16 cellular contexts compared by ENCODE assay signal in genomic region chr22:20093437-20093836, GRCh38. TPM values are rescaled to one million over a fixed set of nuclear protein-coding genes. Genes with fewer than 3 reads are reported as not detected.
A peak's percentile ranks its signal among the peaks of the same experiment; 100 is the strongest.
DNase-seq lines count a peak whose midpoint lies in the region; ATAC-seq, FAIRE-seq and TF ChIP-seq lines count a peak whose summit lies in the region.
"Had no signal": no experiment of that assay in that cellular context is flagged by ENCODE, and none has a peak within 500 bp of the region (broad histone marks: within the 10 kb centered on the region; RNA-seq: fewer than 3 reads in every experiment).

No MANE protein-coding gene starts in this region.

- TF ChIP-seq POLR2A in HepG2 (IDR thresholded peaks at IDR 0.05; ENCODE audit: insufficient read depth in 1 of 2, low read depth in 2 of 2, low read length in 2 of 2): no peak

- H2AFZ ChIP-seq in HepG2 (ENCODE audit: low read length): no peak overlapping the region
- H2AFZ ChIP-seq: PC-9 had no signal

- no peaks in the 10 kb centered on the region for H3K27me3 ChIP-seq in HepG2 (ENCODE audit: control insufficient read depth in 1 of 2, insufficient read depth in 2 of 2, low read length in 2 of 2)
- no peaks in the 10 kb centered on the region for H3K27me3 ChIP-seq in thoracic aorta (replicated peaks; ENCODE audit: insufficient read depth)

- H3K4me1 ChIP-seq in HepG2 (ENCODE audit: insufficient read depth, low read length): no peaks in the 10 kb centered on the region
- peaks cover 4 to 19% of the 10 kb centered on the region in 2 donors for H3K4me1 ChIP-seq in thoracic aorta (ENCODE audit: control insufficient read depth in 1 of 2, low read depth in 2 of 2)

- in situ Hi-C loops in HepG2 (cut with HindIII; ENCODE audit: extremely low pct_ligation_motif_present, low pct_unique_long_range_greater_than_20kb): no loop called here

- TF ChIP-seq RAD21 in HepG2 (CRISPR knock-in tag; IDR thresholded peaks at IDR 0.05): no peak

- DNase-seq in HepG2 (ENCODE audit: low spot score) (no peak), thoracic aorta (ENCODE audit: low spot score) (peak; percentile 60)
- no peak for DNase-seq in stimulated activated CD4-positive, alpha-beta T cell treated with anti-CD3 and anti-CD28 coated beads, Interleukin-4, amount 100 ng/mL, for 4 hours
- DNase-seq: activated CD4-positive, CD25-positive, alpha-beta regulatory T cell treated with anti-CD3 and anti-CD28 coated beads, Interleukin-2, amount 50 U/mL, for 72 hours; effector CD8-positive, alpha-beta T cell; naive thymus-derived CD8-positive, alpha-beta T cell; NCI-H1105 treated with DMSO at 0.1 percent for 48 hours; PC-9 had no signal

- FAIRE-seq in HepG2 (lab: Jason Lieb, UNC): no peak
- FAIRE-seq: frontal cortex, islet of Langerhans had no signal

- peak; percentile 30; the same call in 1 of the 3 replicates for ATAC-seq in HepG2
- peak; percentile 91 for ATAC-seq in thoracic aorta (ENCODE audit: insufficient number of reproducible peaks, low FRiP score, low read depth)
- ATAC-seq in HG02642 (IDR thresholded peaks at IDR 0.05; ENCODE audit: poor library complexity, unreplicated experiment): no peak
- ATAC-seq: naive thymus-derived CD8-positive, alpha-beta T cell had no signal

- whole genome bisulfite sequencing in HepG2 (ENCODE audit: low lambda C conversion rate): 92% methylated on average over 5 of the region's 7 CpGs

- H4K20me1 ChIP-seq in HepG2 (ENCODE audit: insufficient read depth, low read length): no peaks in the 10 kb centered on the region

- H3K4me2 ChIP-seq in HepG2 (ENCODE audit: low read depth, low read length): no peak overlapping the region
- H3K4me2 ChIP-seq: PC-9, smooth muscle cell had no signal

- no peak overlapping the region for H3K9ac ChIP-seq in HepG2 (ENCODE audit: insufficient read depth, low read depth, low read length)

- CTCF ChIA-PET in HepG2 (lab: Yijun Ruan, JAX; ENCODE audit: low intra/inter-chr PET ratio, low total read pairs): no interaction called here

- intact Hi-C loops in HepG2 (cut with micrococcal nuclease; ENCODE audit: unreplicated experiment): no loop called here

- no peaks in the 10 kb centered on the region for H3K9me3 ChIP-seq in HepG2 (ENCODE audit: low read length)
- H3K9me3 ChIP-seq in thoracic aorta: no peaks in the 10 kb centered on the region

- TF ChIP-seq EP300 in HepG2 (IDR thresholded peaks at IDR 0.05; ENCODE audit: low read depth in 2 of 2, low read length in 2 of 2): no peak
- no peak for TF ChIP-seq EP300 in HepG2 (CRISPR knock-in tag; IDR thresholded peaks at IDR 0.05; ENCODE audit: borderline replicate concordance)

- peaks cover 8% of the 10 kb centered on the region for H3K79me2 ChIP-seq in HepG2 (ENCODE audit: insufficient read depth, low read length)

- H3K4me3 ChIP-seq in HepG2 (replicated peaks in 1 of 3; ENCODE audit: insufficient read depth in 1 of 3, low read depth in 2 of 3, low read length in 3 of 3) (no peak overlapping the region), thoracic aorta (no peak overlapping the region)
- H3K4me3 ChIP-seq: PC-9, smooth muscle cell had no signal

- H3K36me3 ChIP-seq in HepG2 (replicated peaks in 1 of 2; ENCODE audit: control insufficient read depth in 1 of 2, insufficient read depth in 2 of 2, low read length in 2 of 2): peaks cover 47 to 93% of the 10 kb centered on the region in 2 experiments
- H3K36me3 ChIP-seq in thoracic aorta: peaks cover 66% of the 10 kb centered on the region

- H3K27ac ChIP-seq in cingulate gyrus (ENCODE audit: low read depth, low read length) (peak overlapping the region; percentile 34), HepG2 (ENCODE audit: extremely low read length, insufficient read depth, low read length) (no peak overlapping the region), thoracic aorta (peak overlapping the region; percentile 11 to 44)
- H3K27ac ChIP-seq: PC-9 had no signal

- BruUV-seq in HepG2 (replicated peaks; lab: Mats Ljungman, UMichigan): no TSS peak

- POLR2A ChIA-PET in HepG2 (lab: Yijun Ruan, JAX): no interaction called here

- TF ChIP-seq CTCF in HepG2 (CRISPR knock-in tag; IDR thresholded peaks at IDR 0.05): no peak
- TF ChIP-seq CTCF in thoracic aorta (IDR thresholded peaks at IDR 0.05): no peak

RNA-seq across cellular contexts. Expression of gene DGCR8, which starts 13.4 kb away (rescaled TPM):
- total RNA-seq in HepG2 (2016; rRNA removed; fragmentation: Illumina TruSeq; extraction: Trizol) (14.8 and 23.2 TPM in 2 replicates), thoracic aorta (10 to 100 TPM; 23.7 to 47.3 TPM)
- total RNA-seq in HepG2 (2016; cell fraction: cytosol; rRNA removed; fragmentation: Illumina TruSeq; extraction: Trizol; ENCODE audit: low read depth): 6.6 and 9.7 TPM in 2 replicates
- total RNA-seq in HepG2 (2016; cell fraction: insoluble cytoplasmic fraction; rRNA removed; fragmentation: Illumina TruSeq; extraction: Trizol): 12.0 and 23.2 TPM in 2 replicates
- total RNA-seq in HepG2 (2016; cell fraction: membrane; rRNA removed; fragmentation: Illumina TruSeq; extraction: Trizol): 9.0 and 9.2 TPM in 2 replicates
- total RNA-seq in HepG2 (2016; cell fraction: nucleus; rRNA removed; fragmentation: Illumina TruSeq; extraction: Trizol): 31.9 and 36.2 TPM in 2 replicates
- 10.2 and 14.6 TPM in 2 replicates for polyA plus RNA-seq in HepG2 (2011; rRNA removed)
- 5.7 and 6.4 TPM in 2 replicates for polyA plus RNA-seq in HepG2 (2011; cell fraction: cytosol; rRNA removed)
- polyA plus RNA-seq in HepG2 (2011; cell fraction: nucleus; rRNA removed): 78.1 and 81.2 TPM in 2 replicates
- polyA plus RNA-seq in HepG2 (2012): 11.5 and 13.9 TPM in 2 replicates
- 2.2 and 2.4 TPM in 2 replicates for polyA plus RNA-seq in HepG2 (2016; cell fraction: cytosol; fragmentation: Illumina TruSeq; extraction: Trizol; ENCODE audit: low read depth)
- polyA plus RNA-seq in HepG2 (2016; cell fraction: insoluble cytoplasmic fraction; fragmentation: Illumina TruSeq; extraction: Trizol; ENCODE audit: low read depth): 11.4 and 14.1 TPM in 2 replicates
- polyA plus RNA-seq in HepG2 (2016; cell fraction: membrane; fragmentation: Illumina TruSeq; extraction: Trizol; ENCODE audit: low read depth): 4.9 TPM in 2 replicates
- 67.7 and 78.1 TPM in 2 replicates for polyA plus RNA-seq in HepG2 (2016; cell fraction: nucleus; fragmentation: Illumina TruSeq; extraction: Trizol; ENCODE audit: insufficient read depth, low read depth)
- polyA minus RNA-seq in HepG2 (2011; rRNA and poly(A)+ RNA removed; ENCODE audit: low replicate concordance): 25.9 and 28.5 TPM in 2 replicates
- polyA minus RNA-seq in HepG2 (2011; cell fraction: cytosol; rRNA and poly(A)+ RNA removed): 4.4 and 5.3 TPM in 2 replicates
- polyA minus RNA-seq in HepG2 (2011; cell fraction: nucleus; rRNA and poly(A)+ RNA removed): 31.7 and 34.0 TPM in 2 replicates

RNA-seq across cellular contexts. Expression of gene RANBP1, which starts 22.5 kb away (rescaled TPM):
- total RNA-seq in HepG2 (2016; rRNA removed; fragmentation: Illumina TruSeq; extraction: Trizol): 492 and 544 TPM in 2 replicates
- total RNA-seq in HepG2 (2016; cell fraction: cytosol; rRNA removed; fragmentation: Illumina TruSeq; extraction: Trizol; ENCODE audit: low read depth): 261 and 299 TPM in 2 replicates
- 488 and 609 TPM in 2 replicates for total RNA-seq in HepG2 (2016; cell fraction: insoluble cytoplasmic fraction; rRNA removed; fragmentation: Illumina TruSeq; extraction: Trizol)
- 327 and 371 TPM in 2 replicates for total RNA-seq in HepG2 (2016; cell fraction: membrane; rRNA removed; fragmentation: Illumina TruSeq; extraction: Trizol)
- 174 and 196 TPM in 2 replicates for total RNA-seq in HepG2 (2016; cell fraction: nucleus; rRNA removed; fragmentation: Illumina TruSeq; extraction: Trizol)
- polyA plus RNA-seq in HepG2 (2011; rRNA removed): 167 and 181 TPM in 2 replicates
- polyA plus RNA-seq in HepG2 (2011; cell fraction: cytosol; rRNA removed): 186 and 192 TPM in 2 replicates
- polyA plus RNA-seq in HepG2 (2011; cell fraction: nucleus; rRNA removed): 148 and 170 TPM in 2 replicates
- 127 and 149 TPM in 2 replicates for polyA plus RNA-seq in HepG2 (2012)
- 239 and 293 TPM in 2 replicates for polyA plus RNA-seq in HepG2 (2016; cell fraction: cytosol; fragmentation: Illumina TruSeq; extraction: Trizol; ENCODE audit: low read depth)
- 614 and 703 TPM in 2 replicates for polyA plus RNA-seq in HepG2 (2016; cell fraction: insoluble cytoplasmic fraction; fragmentation: Illumina TruSeq; extraction: Trizol; ENCODE audit: low read depth)
- 272 and 323 TPM in 2 replicates for polyA plus RNA-seq in HepG2 (2016; cell fraction: membrane; fragmentation: Illumina TruSeq; extraction: Trizol; ENCODE audit: low read depth)
- 346 and 368 TPM in 2 replicates for polyA plus RNA-seq in HepG2 (2016; cell fraction: nucleus; fragmentation: Illumina TruSeq; extraction: Trizol; ENCODE audit: insufficient read depth, low read depth)
- 156 and 233 TPM in 2 replicates for polyA minus RNA-seq in HepG2 (2011; rRNA and poly(A)+ RNA removed; ENCODE audit: low replicate concordance)
- 76.0 and 88.9 TPM in 2 replicates for polyA minus RNA-seq in HepG2 (2011; cell fraction: cytosol; rRNA and poly(A)+ RNA removed)
- polyA minus RNA-seq in HepG2 (2011; cell fraction: nucleus; rRNA and poly(A)+ RNA removed): 52.2 and 57.9 TPM in 2 replicates
- total RNA-seq in thoracic aorta: 100 to 1,000 TPM; 130 to 140 TPM

RNA-seq across cellular contexts. Expression of gene TRMT2A, which starts 23.6 kb away (rescaled TPM):
- total RNA-seq in HepG2 (2016; rRNA removed; fragmentation: Illumina TruSeq; extraction: Trizol): 18.4 and 30.3 TPM in 2 replicates
- 11.5 and 14.4 TPM in 2 replicates for total RNA-seq in HepG2 (2016; cell fraction: cytosol; rRNA removed; fragmentation: Illumina TruSeq; extraction: Trizol; ENCODE audit: low read depth)
- total RNA-seq in HepG2 (2016; cell fraction: insoluble cytoplasmic fraction; rRNA removed; fragmentation: Illumina TruSeq; extraction: Trizol): 16.2 and 32.5 TPM in 2 replicates
- 15.5 and 21.4 TPM in 2 replicates for total RNA-seq in HepG2 (2016; cell fraction: membrane; rRNA removed; fragmentation: Illumina TruSeq; extraction: Trizol)
- total RNA-seq in HepG2 (2016; cell fraction: nucleus; rRNA removed; fragmentation: Illumina TruSeq; extraction: Trizol): 35.9 and 49.2 TPM in 2 replicates
- polyA plus RNA-seq in HepG2 (2011; rRNA removed): 24.0 and 30.8 TPM in 2 replicates
- 12.3 and 19.2 TPM in 2 replicates for polyA plus RNA-seq in HepG2 (2011; cell fraction: cytosol; rRNA removed)
- 251 and 263 TPM in 2 replicates for polyA plus RNA-seq in HepG2 (2011; cell fraction: nucleus; rRNA removed)
- 17.6 and 20.5 TPM in 2 replicates for polyA plus RNA-seq in HepG2 (2012)
- 7.7 TPM in 2 replicates for polyA plus RNA-seq in HepG2 (2016; cell fraction: cytosol; fragmentation: Illumina TruSeq; extraction: Trizol; ENCODE audit: low read depth)
- 20.9 and 22.1 TPM in 2 replicates for polyA plus RNA-seq in HepG2 (2016; cell fraction: insoluble cytoplasmic fraction; fragmentation: Illumina TruSeq; extraction: Trizol; ENCODE audit: low read depth)
- 11.9 and 13.0 TPM in 2 replicates for polyA plus RNA-seq in HepG2 (2016; cell fraction: membrane; fragmentation: Illumina TruSeq; extraction: Trizol; ENCODE audit: low read depth)
- 95.8 and 103 TPM in 2 replicates for polyA plus RNA-seq in HepG2 (2016; cell fraction: nucleus; fragmentation: Illumina TruSeq; extraction: Trizol; ENCODE audit: insufficient read depth, low read depth)
- polyA minus RNA-seq in HepG2 (2011; rRNA and poly(A)+ RNA removed; ENCODE audit: low replicate concordance): 51.2 and 62.1 TPM in 2 replicates
- 10.6 and 13.6 TPM in 2 replicates for polyA minus RNA-seq in HepG2 (2011; cell fraction: cytosol; rRNA and poly(A)+ RNA removed)
- polyA minus RNA-seq in HepG2 (2011; cell fraction: nucleus; rRNA and poly(A)+ RNA removed): 48.9 and 53.0 TPM in 2 replicates
- total RNA-seq in thoracic aorta: 10 to 100 TPM; 61.8 to 94.8 TPM

RNA-seq across cellular contexts. Expression of gene ZDHHC8, which starts 38.2 kb away (rescaled TPM):
- total RNA-seq in HepG2 (2016; rRNA removed; fragmentation: Illumina TruSeq; extraction: Trizol): 2.2 and 7.5 TPM in 2 replicates
- total RNA-seq in HepG2 (2016; cell fraction: cytosol; rRNA removed; fragmentation: Illumina TruSeq; extraction: Trizol; ENCODE audit: low read depth): 9.7 and 13.0 TPM in 2 replicates
- total RNA-seq in HepG2 (2016; cell fraction: insoluble cytoplasmic fraction; rRNA removed; fragmentation: Illumina TruSeq; extraction: Trizol): 2.3 and 6.9 TPM in 2 replicates
- 7.3 and 7.7 TPM in 2 replicates for total RNA-seq in HepG2 (2016; cell fraction: membrane; rRNA removed; fragmentation: Illumina TruSeq; extraction: Trizol)
- total RNA-seq in HepG2 (2016; cell fraction: nucleus; rRNA removed; fragmentation: Illumina TruSeq; extraction: Trizol): 10.4 and 12.9 TPM in 2 replicates
- polyA plus RNA-seq in HepG2 (2011; rRNA removed): 21.3 and 23.8 TPM in 2 replicates
- polyA plus RNA-seq in HepG2 (2011; cell fraction: cytosol; rRNA removed): 7.4 and 11.5 TPM in 2 replicates
- polyA plus RNA-seq in HepG2 (2011; cell fraction: nucleus; rRNA removed): 339 and 424 TPM in 2 replicates
- 20.4 and 23.6 TPM in 2 replicates for polyA plus RNA-seq in HepG2 (2012)
- polyA plus RNA-seq in HepG2 (2016; cell fraction: cytosol; fragmentation: Illumina TruSeq; extraction: Trizol; ENCODE audit: low read depth): 4.7 and 5.5 TPM in 2 replicates
- 6.9 and 9.6 TPM in 2 replicates for polyA plus RNA-seq in HepG2 (2016; cell fraction: insoluble cytoplasmic fraction; fragmentation: Illumina TruSeq; extraction: Trizol; ENCODE audit: low read depth)
- 13.6 and 14.9 TPM in 2 replicates for polyA plus RNA-seq in HepG2 (2016; cell fraction: membrane; fragmentation: Illumina TruSeq; extraction: Trizol; ENCODE audit: low read depth)
- 107 and 110 TPM in 2 replicates for polyA plus RNA-seq in HepG2 (2016; cell fraction: nucleus; fragmentation: Illumina TruSeq; extraction: Trizol; ENCODE audit: insufficient read depth, low read depth)
- 10.0 and 10.2 TPM in 2 replicates for polyA minus RNA-seq in HepG2 (2011; rRNA and poly(A)+ RNA removed; ENCODE audit: low replicate concordance)
- polyA minus RNA-seq in HepG2 (2011; cell fraction: cytosol; rRNA and poly(A)+ RNA removed): 4.3 and 6.2 TPM in 2 replicates
- polyA minus RNA-seq in HepG2 (2011; cell fraction: nucleus; rRNA and poly(A)+ RNA removed): 11.3 and 19.8 TPM in 2 replicates
- total RNA-seq in thoracic aorta: 10 to 100 TPM; 14.8 to 49.8 TPM

RNA-seq across cellular contexts. Expression of gene CCDC188, which starts 57.4 kb away (rescaled TPM):
- total RNA-seq in HepG2 (2016; rRNA removed; fragmentation: Illumina TruSeq; extraction: Trizol) (not detected in 2 replicates), thoracic aorta (not detected)
- total RNA-seq in HepG2 (2016; cell fraction: cytosol; rRNA removed; fragmentation: Illumina TruSeq; extraction: Trizol; ENCODE audit: low read depth): not detected in 2 replicates
- total RNA-seq in HepG2 (2016; cell fraction: insoluble cytoplasmic fraction; rRNA removed; fragmentation: Illumina TruSeq; extraction: Trizol): not detected in 2 replicates
- not detected in 2 replicates for total RNA-seq in HepG2 (2016; cell fraction: membrane; rRNA removed; fragmentation: Illumina TruSeq; extraction: Trizol)
- not detected in 2 replicates for total RNA-seq in HepG2 (2016; cell fraction: nucleus; rRNA removed; fragmentation: Illumina TruSeq; extraction: Trizol)
- polyA plus RNA-seq in HepG2 (2011; rRNA removed): not detected in 2 replicates
- not detected in 2 replicates for polyA plus RNA-seq in HepG2 (2011; cell fraction: cytosol; rRNA removed)
- polyA plus RNA-seq in HepG2 (2011; cell fraction: nucleus; rRNA removed): not detected in 2 replicates
- not detected in 2 replicates for polyA plus RNA-seq in HepG2 (2012)
- not detected in 2 replicates for polyA plus RNA-seq in HepG2 (2016; cell fraction: cytosol; fragmentation: Illumina TruSeq; extraction: Trizol; ENCODE audit: low read depth)
- polyA plus RNA-seq in HepG2 (2016; cell fraction: insoluble cytoplasmic fraction; fragmentation: Illumina TruSeq; extraction: Trizol; ENCODE audit: low read depth): not detected in 2 replicates
- polyA plus RNA-seq in HepG2 (2016; cell fraction: membrane; fragmentation: Illumina TruSeq; extraction: Trizol; ENCODE audit: low read depth): not detected in 2 replicates
- polyA plus RNA-seq in HepG2 (2016; cell fraction: nucleus; fragmentation: Illumina TruSeq; extraction: Trizol; ENCODE audit: insufficient read depth, low read depth): not detected in 2 replicates
- not detected in 2 replicates for polyA minus RNA-seq in HepG2 (2011; rRNA and poly(A)+ RNA removed; ENCODE audit: low replicate concordance)
- not detected in 2 replicates for polyA minus RNA-seq in HepG2 (2011; cell fraction: cytosol; rRNA and poly(A)+ RNA removed)
- polyA minus RNA-seq in HepG2 (2011; cell fraction: nucleus; rRNA and poly(A)+ RNA removed): not detected in 2 replicates
- total RNA-seq: naive thymus-derived CD8-positive, alpha-beta T cell; NCI-H460; PC-9; smooth muscle cell had no signal
- polyA plus RNA-seq: CD14-positive monocyte; IgD-negative memory B cell; naive thymus-derived CD8-positive, alpha-beta T cell; smooth muscle cell had no signal
